ENCODE assay signal across 8 cellular contexts in the genomic region with DNA sequence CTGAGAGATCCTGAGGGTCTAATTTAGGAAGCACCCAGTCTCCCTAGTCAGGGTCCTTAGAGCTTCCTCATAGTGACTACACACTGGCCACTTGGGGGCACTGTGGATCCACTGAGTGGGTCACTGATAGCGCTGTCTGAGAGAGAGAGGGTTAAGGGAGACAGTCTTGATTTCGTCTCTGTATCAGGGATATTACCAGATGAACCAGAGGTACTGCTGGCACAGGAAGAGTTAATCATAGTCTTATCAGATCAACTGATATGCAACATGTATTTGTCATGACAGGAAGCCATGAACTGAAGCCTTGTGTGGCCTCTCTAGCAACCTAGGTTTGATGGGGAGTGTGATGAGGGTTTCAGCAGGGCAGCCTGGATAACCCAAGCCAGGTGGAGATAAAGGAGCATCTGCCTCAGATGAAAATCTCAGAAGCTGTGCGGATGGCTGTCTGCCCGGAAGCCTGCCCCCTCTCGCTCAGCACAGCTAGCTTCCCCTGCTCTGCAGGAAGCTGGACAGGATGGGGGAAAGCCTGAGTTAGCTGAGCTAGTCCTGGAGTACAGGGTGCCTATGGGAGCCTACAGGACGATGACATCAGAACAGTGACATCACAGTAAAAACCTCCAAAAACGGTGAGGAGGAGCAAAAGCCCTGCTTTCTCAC.
DNase-seq lines count a peak whose midpoint lies in the region; ATAC-seq and TF ChIP-seq lines count a peak whose summit lies in the region.

No MANE protein-coding gene starts in this region.

- H3K4me3 ChIP-seq in GM12864 (ENCODE audit: low read depth, low read length) = no peak overlapping the region

- in situ Hi-C loops in KBM-7 (cut with MboI; ENCODE audit: low pct_unique_long_range_greater_than_20kb, low sequenced_read_pairs) = no loop called here

- ATAC-seq in GM21723 (IDR thresholded peaks at IDR 0.05; ENCODE audit: unreplicated experiment) = peak; percentile 96

- peak; percentile 86 for TF ChIP-seq CTCF in GM12864 (IDR thresholded peaks at IDR 0.05; ENCODE audit: low read depth, low read length, missing control alignments)

- DNase-seq in GM12864 (ENCODE audit: low read depth) = no peak
- DNase-seq in KBM-7 = peak; percentile 53
- DNase-seq in T follicular helper cell (ENCODE audit: low read depth) = peak; percentile 58
- peak; percentile 48 for DNase-seq in activated naive CD8-positive, alpha-beta T cell treated with anti-CD3 and anti-CD28 coated beads, Interleukin-2, amount 50 U/mL, for 16 hours (ENCODE audit: low read depth, low spot score)
- peak; percentile 71 for DNase-seq in iPS-NIHi11 (ENCODE audit: low spot score)
- peak; percentile 15 to 63 for DNase-seq in stimulated activated CD4-positive, alpha-beta T cell treated with anti-CD3 and anti-CD28 coated beads, Interleukin-1b, Interleukin-23, amount 100 ng/mL, for 1 hour (ENCODE audit: low read depth in 2 of 2)
- DNase-seq in NCI-H2227 treated with DMSO at 0.1 percent for 48 hours (lab: John Stamatoyannopoulos, UW) = no peak

Comparison
In these comparisons a context has a peak if more than half of its experiments do, and no peak if none do; other contexts are left out.
1. DNase-seq: peak in KBM-7 (single experiment), T follicular helper cell (single experiment), activated naive CD8-positive, alpha-beta T cell treated with anti-CD3 and anti-CD28 coated beads, Interleukin-2, amount 50 U/mL, for 16 hours (single experiment), iPS-NIHi11 (single experiment) and stimulated activated CD4-positive, alpha-beta T cell treated with anti-CD3 and anti-CD28 coated beads, Interleukin-1b, Interleukin-23, amount 100 ng/mL, for 1 hour (2 of 2); none in GM12864 (single experiment) and NCI-H2227 treated with DMSO at 0.1 percent for 48 hours (single experiment).